9 cellular contexts compared by ENCODE assay signal in the genomic region with DNA sequence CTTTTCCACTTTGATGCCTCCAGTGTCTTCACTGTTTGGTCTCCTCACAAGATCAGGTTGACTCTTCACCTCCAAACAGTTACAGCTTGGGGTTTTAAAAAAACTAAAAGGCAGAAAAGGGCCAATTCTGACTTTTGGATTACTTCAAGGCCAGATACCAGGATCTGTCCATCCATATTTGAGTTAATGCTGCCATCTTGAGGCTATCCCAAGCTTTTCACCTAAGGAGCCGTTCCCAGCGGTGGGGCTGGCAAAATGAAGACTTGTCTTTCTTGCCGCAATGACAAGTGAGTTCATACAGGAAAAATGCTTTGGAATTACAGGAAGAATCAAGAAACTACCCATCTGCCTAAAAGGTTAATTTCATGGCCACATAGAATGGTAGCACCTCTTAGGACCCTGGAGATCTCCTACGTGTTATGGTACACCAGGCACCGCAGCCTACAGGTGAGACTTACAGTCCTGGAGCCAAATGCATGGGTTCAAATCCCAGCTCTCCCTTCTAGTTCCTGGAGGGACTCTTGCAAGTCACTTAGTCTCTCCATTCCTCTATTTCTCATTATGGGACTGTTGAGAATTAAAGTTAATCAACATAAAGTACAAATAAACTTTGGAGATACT. TPM values are rescaled to one million over a fixed set of nuclear protein-coding genes. Genes with fewer than 3 reads are reported as not detected.
DNase-seq lines count a peak whose midpoint lies in the region; ATAC-seq, FAIRE-seq and TF ChIP-seq lines count a peak whose summit lies in the region.
"Had no signal": no experiment of that assay in that cellular context is flagged by ENCODE, and none has a peak within 500 bp of the region (broad histone marks: within the 10 kb centered on the region; RNA-seq: fewer than 3 reads in every experiment).

No MANE protein-coding gene starts in this region.

- TF ChIP-seq RAD21 in GM12878 (IDR thresholded peaks at IDR 0.05; ENCODE audit: insufficient read depth, low read depth, low read length): peak; percentile 89

- BruUV-seq in GM12878 (replicated peaks; lab: Mats Ljungman, UMichigan): no TSS peak

- no peaks in the 10 kb centered on the region for H3K27me3 Mint-ChIP-seq in activated CD4-positive, alpha-beta T cell treated with anti-CD3 and anti-CD28 coated beads for 36 hours

- no peak overlapping the region for H3K4me3 ChIP-seq in GM12878
- H3K4me3 ChIP-seq in thoracic aorta: no peak overlapping the region

- TF ChIP-seq CTCF in GM12878 (IDR thresholded peaks at IDR 0.05 in 2 of 3, conservative IDR thresholded peaks at IDR 0.05 in 1 of 3; ENCODE audit: control insufficient read depth in 2 of 3, extremely low read depth in 1 of 3, insufficient read depth in 1 of 3, low read depth in 3 of 3, low read length in 3 of 3) (peak; percentile 46 to 68 (median 62); a peak in 5 of 6 replicates), thoracic aorta (IDR thresholded peaks at IDR 0.05) (peak; percentile 51)

- H3K4me1 ChIP-seq in GM12878 (ENCODE audit: control insufficient read depth, insufficient read depth, low read length) (no peaks in the 10 kb centered on the region), thoracic aorta (ENCODE audit: control insufficient read depth in 1 of 2, low read depth in 2 of 2) (no peaks in the 10 kb centered on the region)

- peak; percentile 44 for ATAC-seq in activated CD4-positive, alpha-beta T cell treated with anti-CD3 and anti-CD28 coated beads for 36 hours
- peak; percentile 79 for ATAC-seq in GM21786 (IDR thresholded peaks at IDR 0.05; ENCODE audit: unreplicated experiment)
- ATAC-seq in GM12878: peak; percentile 84
- ATAC-seq in thoracic aorta (ENCODE audit: insufficient number of reproducible peaks, low FRiP score, low read depth): no peak

- DNase-seq in activated CD4-positive, alpha-beta T cell treated with anti-CD3 and anti-CD28 coated beads for 36 hours: peak; percentile 41
- no peak for DNase-seq in activated CD4-positive, alpha-beta T cell treated with anti-CD3 and anti-CD28 coated beads, Interleukin-2, amount 50 U/mL, for 1 hour
- peak; percentile 3 for DNase-seq in NCI-H2171 treated with DMSO at 0.1 percent for 48 hours (lab: John Stamatoyannopoulos, UW)
- no peak for DNase-seq in GM12878 (ENCODE audit: low read depth, low spot score)
- peak; percentile 79 for DNase-seq in inferior parietal cortex (ENCODE audit: extremely low spot score)
- DNase-seq in thoracic aorta (ENCODE audit: low spot score): no peak
- DNase-seq in stimulated activated CD4-positive, alpha-beta T cell treated with anti-CD3 and anti-CD28 coated beads, Interleukin-1b, Interleukin-23, amount 100 ng/mL, for 48 hours: no peak

- SMC1A ChIA-PET in GM12878 (lab: Charles Lee; ENCODE audit: uncharacterized antibody, unreplicated experiment): interaction anchor here (1.0 to 6.3 kb wide), 12 partner anchors 10 to 873 kb away, joined by 3 to 37 read pairs (median 7); a partner anchor contains a TSS

- no peaks in the 10 kb centered on the region for H3K9me3 Mint-ChIP-seq in activated CD4-positive, alpha-beta T cell treated with anti-CD3 and anti-CD28 coated beads for 36 hours (ENCODE audit: low read depth)

- H3K4me2 ChIP-seq in GM12878 (ENCODE audit: control insufficient read depth, insufficient read depth): no peak overlapping the region

- peaks cover 4% of the 10 kb centered on the region for H3K4me1 Mint-ChIP-seq in activated CD4-positive, alpha-beta T cell treated with anti-CD3 and anti-CD28 coated beads for 36 hours

- in situ Hi-C loops in GM12878 (cut with MboI): loop anchor here (25.0 kb wide), 2 partner anchors 702 to 1177 kb away; a partner anchor contains a TSS

- no peak overlapping the region for H3K9ac ChIP-seq in GM12878 (ENCODE audit: control insufficient read depth, insufficient read depth, low read length)

- 81% methylated on average over 5 of the region's 5 CpGs for WGBS in GM12878 (ENCODE audit: insufficient coverage, insufficient replicate concordance, low lambda C conversion rate, missing lambda C conversion rate)

- H3K36me3 ChIP-seq in GM12878 (ENCODE audit: control insufficient read depth in 2 of 2, insufficient read depth in 2 of 2, low read length in 1 of 2) (no peaks in the 10 kb centered on the region), thoracic aorta (no peaks in the 10 kb centered on the region)

- intact Hi-C loops in activated CD4-positive, alpha-beta T cell treated with anti-CD3 and anti-CD28 coated beads for 36 hours (cut with DNase I, micrococcal nuclease): loop anchor here in 1 of 2 experiments (5.0 to 10.0 kb wide), 2 partner anchors 439 to 947 kb away; a partner anchor contains a TSS
- intact Hi-C loops in GM12878 (cut with micrococcal nuclease; ENCODE audit: unreplicated experiment): loop anchor here (5.0 kb wide), 2 partner anchors 697 to 712 kb away; no protein-coding TSS in a partner anchor

- POLR2A ChIA-PET in activated CD4-positive, alpha-beta T cell treated with anti-CD3 and anti-CD28 coated beads for 36 hours (lab: Charles Lee): no interaction called here
- POLR2A ChIA-PET in GM12878 (lab: Charles Lee): interaction anchor here (0.6 kb wide), 1 partner anchor 628 kb away, joined by 3 read pairs; no protein-coding TSS in a partner anchor

- H4K20me1 ChIP-seq in GM12878 (ENCODE audit: control insufficient read depth, insufficient read depth): no peaks in the 10 kb centered on the region

- H3K27ac Mint-ChIP-seq in activated CD4-positive, alpha-beta T cell treated with anti-CD3 and anti-CD28 coated beads for 36 hours: no peak overlapping the region

- TF ChIP-seq POLR2A in GM12878 (IDR thresholded peaks at IDR 0.05; ENCODE audit: low read depth, low read length): no peak

- no peak overlapping the region for H2AFZ ChIP-seq in GM12878 (ENCODE audit: control insufficient read depth, low read depth, low read length)

- peak; percentile 78 for FAIRE-seq in GM12878 (lab: Jason Lieb, UNC)
- FAIRE-seq: endometrium had no signal

- RAD21 ChIA-PET in GM12878 (lab: Charles Lee; ENCODE audit: unreplicated experiment): interaction anchor here (1.2 to 3.5 kb wide), 6 partner anchors 10 to 713 kb away, joined by 4 to 27 read pairs (median 8); no protein-coding TSS in a partner anchor

- TF ChIP-seq EP300 in GM12878 (IDR thresholded peaks at IDR 0.05; ENCODE audit: borderline replicate concordance in 1 of 2, control insufficient read depth in 1 of 2, low read depth in 2 of 2, low read length in 2 of 2): no peak

- no peak overlapping the region for H3K4me3 Mint-ChIP-seq in activated CD4-positive, alpha-beta T cell treated with anti-CD3 and anti-CD28 coated beads for 36 hours

- H3K9me3 ChIP-seq in GM12878 (replicated peaks; ENCODE audit: control insufficient read depth, insufficient read depth, low read length) (no peaks in the 10 kb centered on the region; the same call in 2 of the 3 replicates), thoracic aorta (no peaks in the 10 kb centered on the region)

- CTCF ChIA-PET in activated CD4-positive, alpha-beta T cell treated with anti-CD3 and anti-CD28 coated beads for 36 hours (lab: Charles Lee): interaction anchor here (0.7 to 3.6 kb wide), 3 partner anchors 11 to 1016 kb away, joined by 3 to 26 read pairs (median 5); no protein-coding TSS in a partner anchor
- CTCF ChIA-PET in GM12878 (lab: Yijun Ruan, JAX): interaction anchor here (0.6 to 11.7 kb wide), 15 partner anchors 10 to 851 kb away, joined by 3 to 88 read pairs (median 4); no protein-coding TSS in a partner anchor

- H3K27ac ChIP-seq in GM12878 (ENCODE audit: control insufficient read depth, insufficient read depth) (no peak overlapping the region), thoracic aorta (no peak overlapping the region)

- no peaks in the 10 kb centered on the region for H3K36me3 Mint-ChIP-seq in activated CD4-positive, alpha-beta T cell treated with anti-CD3 and anti-CD28 coated beads for 36 hours (ENCODE audit: low read depth)

- H3K27me3 ChIP-seq in GM12878 (replicated peaks in 1 of 2; ENCODE audit: control insufficient read depth in 2 of 2, insufficient read depth in 2 of 2, low read length in 1 of 2): no peaks in the 10 kb centered on the region
- H3K27me3 ChIP-seq in thoracic aorta (replicated peaks; ENCODE audit: insufficient read depth): no peaks in the 10 kb centered on the region

- no peaks in the 10 kb centered on the region for H3K79me2 ChIP-seq in GM12878 (ENCODE audit: control insufficient read depth, insufficient read depth, low read length)

TF ChIP-seq in GM12878, 131 proteins besides CTCF, POLR2A, EP300 and RAD21:
- TF ChIP-seq SUPT20H (IDR thresholded peaks at IDR 0.05; ENCODE audit: borderline replicate concordance, control insufficient read depth, low read depth, low read length): no peak
- TF ChIP-seq RBBP5 (conservative IDR thresholded peaks at IDR 0.05): no peak
- no peak for TF ChIP-seq ZBED1 (IDR thresholded peaks at IDR 0.05; ENCODE audit: borderline replicate concordance)
- TF ChIP-seq SMC3 (IDR thresholded peaks at IDR 0.05; ENCODE audit: borderline replicate concordance, low read length): peak; percentile 72
- TF ChIP-seq IKZF1 (conservative IDR thresholded peaks at IDR 0.05): peak; percentile 25; the same call in 1 of the 2 replicates
TF ChIP-seq in GM12878: peak in this region for 2.

RNA-seq across cellular contexts. Expression of a gene that starts 6.0 kb away (rescaled TPM):
- total RNA-seq in activated CD4-positive, alpha-beta T cell treated with anti-CD3 and anti-CD28 coated beads for 36 hours: under 1 TPM in 1 of 2 experiments, not detected in 1; 0.33 TPM
- total RNA-seq in GM12878 (2013; cell fraction: nucleolus; rRNA removed): 4.4 and 6.8 TPM in 2 replicates
- total RNA-seq in GM12878 (2014; rRNA removed): 0.11 TPM in 1 of 2 replicates, not detected in the other
- 0.22 and 0.41 TPM in 2 replicates for total RNA-seq in GM12878 (2014; rRNA removed; fragmentation: Illumina TruSeq; extraction: Trizol)
- not detected in 2 replicates for total RNA-seq in GM12878 (2021)
- polyA plus RNA-seq in GM12878 (2011; ENCODE audit: low read depth): not detected
- 0.40 and 0.41 TPM in 2 replicates for polyA plus RNA-seq in GM12878 (2011; rRNA removed)
- polyA plus RNA-seq in GM12878 (2011; cell fraction: cytosol; rRNA removed): 0.13 TPM in 1 of 2 replicates, not detected in the other
- 1.6 and 2.6 TPM in 2 replicates for polyA plus RNA-seq in GM12878 (2011; cell fraction: nucleus; rRNA removed)
- not detected in 2 replicates for polyA plus RNA-seq in GM12878 (2012)
- 0.22 TPM in 1 of 2 replicates, not detected in the other for polyA plus RNA-seq in GM12878 (2014; fragmentation: Illumina TruSeq; extraction: Trizol)
- polyA plus RNA-seq in GM12878 (2014; fragmentation: Nextera tagmentation; extraction: Ambion mirVana): not detected
- polyA plus RNA-seq in GM12878 (2014; rRNA removed): not detected in 2 replicates
- polyA plus RNA-seq in GM12878 (2016; fragmentation: Nextera tagmentation; extraction: Ambion mirVana): not detected
- 7.3 and 10.6 TPM in 2 replicates for polyA minus RNA-seq in GM12878 (2011; rRNA and poly(A)+ RNA removed)
- polyA minus RNA-seq in GM12878 (2011; cell fraction: cytosol; rRNA and poly(A)+ RNA removed): not detected in 2 replicates
- 6.8 and 12.3 TPM in 2 replicates for polyA minus RNA-seq in GM12878 (2011; cell fraction: nucleus; rRNA and poly(A)+ RNA removed)
- not detected for total RNA-seq in thoracic aorta

Comparison
In these comparisons a context has a peak if more than half of its experiments do, and no peak if none do; other contexts are left out.
1. DNase-seq: peak in activated CD4-positive, alpha-beta T cell treated with anti-CD3 and anti-CD28 coated beads for 36 hours (single experiment), NCI-H2171 treated with DMSO at 0.1 percent for 48 hours (single experiment) and inferior parietal cortex (single experiment); none in activated CD4-positive, alpha-beta T cell treated with anti-CD3 and anti-CD28 coated beads, Interleukin-2, amount 50 U/mL, for 1 hour (single experiment), GM12878 (single experiment), thoracic aorta (single experiment) and stimulated activated CD4-positive, alpha-beta T cell treated with anti-CD3 and anti-CD28 coated beads, Interleukin-1b, Interleukin-23, amount 100 ng/mL, for 48 hours (single experiment).